In genomic region chr20:10654630-10655029, GRCh38 we compare ENCODE assay signal across 9 cellular contexts. TPM values are rescaled to one million over a fixed set of nuclear protein-coding genes. Genes with fewer than 3 reads are reported as not detected.
A peak's percentile ranks its signal among the peaks of the same experiment; 100 is the strongest.
DNase-seq lines count a peak whose midpoint lies in the region; ATAC-seq and TF ChIP-seq lines count a peak whose summit lies in the region.
"Had no signal": no experiment of that assay in that cellular context is flagged by ENCODE, and none has a peak within 500 bp of the region (broad histone marks: within the 10 kb centered on the region; RNA-seq: fewer than 3 reads in every experiment).

No MANE protein-coding gene starts in this region.

- no peak for TF ChIP-seq CTCF in GM13976 (IDR thresholded peaks at IDR 0.05; ENCODE audit: borderline replicate concordance, control extremely low read depth, extremely low read depth, insufficient read depth, missing control alignments)
- TF ChIP-seq CTCF in WTC11 (IDR thresholded peaks at IDR 0.05): no peak

- POLR2A ChIA-PET in WTC11 (lab: Charles Lee): no interaction called here

- CTCF ChIA-PET in WTC11 (lab: Charles Lee): interaction anchor here (1.2 kb wide), 2 partner anchors 17 to 102 kb away, joined by 3 to 4 read pairs; no protein-coding TSS in a partner anchor

- H3K4me1 ChIP-seq in mucosa of rectum (ENCODE audit: control insufficient read depth in 2 of 2, insufficient read depth in 2 of 2, low read length in 2 of 2): peaks cover 17 to 18% of the 10 kb centered on the region in 2 donors

- no peaks in the 10 kb centered on the region for H3K9me3 ChIP-seq in mucosa of rectum (ENCODE audit: control insufficient read depth in 2 of 2, low read length in 2 of 2)

- H3K9ac ChIP-seq in mucosa of rectum (ENCODE audit: low read depth in 1 of 2, low read length in 2 of 2): no peak overlapping the region

- peak; percentile 47 for DNase-seq in GM13976 (ENCODE audit: low spot score)
- no peak for DNase-seq in WTC11 (ENCODE audit: low spot score)
- DNase-seq in T1000 (lab: John Stamatoyannopoulos, UW): no peak
- DNase-seq in activated T-cell treated with anti-CD3 and anti-CD28 coated beads, Interleukin-2, amount 50 U/mL, for 1 hour: no peak
- DNase-seq in activated CD4-positive, alpha-beta T cell treated with anti-CD3 and anti-CD28 coated beads for 48 hours: no peak
- no peak for DNase-seq in AG08396 (ENCODE audit: low spot score)

- H3K36me3 Mint-ChIP-seq in WTC11: peaks cover 61% of the 10 kb centered on the region

- H3K9me3 Mint-ChIP-seq in WTC11: no peaks in the 10 kb centered on the region
- H3K9me3 Mint-ChIP-seq: activated T-helper 17 cell treated with anti-CD3 and anti-CD28 coated beads, Interleukin-2, amount 50 U/mL, for 72 hours had no signal

- no peaks in the 10 kb centered on the region for H3K27me3 Mint-ChIP-seq in WTC11 (ENCODE audit: low read depth)

- H3K4me1 Mint-ChIP-seq in WTC11: peaks cover 90% of the 10 kb centered on the region
- H3K4me1 Mint-ChIP-seq: activated T-helper 17 cell treated with anti-CD3 and anti-CD28 coated beads, Interleukin-2, amount 50 U/mL, for 72 hours had no signal

- peak overlapping the region; percentile 3; the same call in 1 of the 2 replicates for H3K4me3 Mint-ChIP-seq in WTC11
- H3K4me3 Mint-ChIP-seq: activated T-helper 17 cell treated with anti-CD3 and anti-CD28 coated beads, Interleukin-2, amount 50 U/mL, for 72 hours had no signal

- peak overlapping the region; percentile 79 for H3K27ac Mint-ChIP-seq in WTC11
- H3K27ac Mint-ChIP-seq: activated T-helper 17 cell treated with anti-CD3 and anti-CD28 coated beads, Interleukin-2, amount 50 U/mL, for 72 hours had no signal

- H3K27me3 ChIP-seq in mucosa of rectum (ENCODE audit: control insufficient read depth in 2 of 2, insufficient read depth in 2 of 2, low read length in 2 of 2): no peaks in the 10 kb centered on the region

- in situ Hi-C loops in GM13976 (cut with MboI; ENCODE audit: low sequenced_read_pairs, unreplicated experiment): no loop called here

- peak overlapping the region; percentile 39 to 52 for H3K27ac ChIP-seq in mucosa of rectum (ENCODE audit: low read depth in 2 of 2, low read length in 2 of 2)

- H3K4me3 ChIP-seq in mucosa of rectum (ENCODE audit: low read length in 2 of 2): no peak overlapping the region

- H3K36me3 ChIP-seq in mucosa of rectum (ENCODE audit: control insufficient read depth in 2 of 2, insufficient read depth in 2 of 2, low read length in 2 of 2): peaks cover 63 to 65% of the 10 kb centered on the region in 2 donors

- peak; percentile 67 for ATAC-seq in GM21825 (IDR thresholded peaks at IDR 0.05; ENCODE audit: unreplicated experiment)
- peak; percentile 66 for ATAC-seq in WTC11

TF ChIP-seq in WTC11, 78 proteins besides CTCF, POLR2A, EP300 and RAD21:
- no peak for TF ChIP-seq ZSCAN18 (CRISPR knock-in tag; IDR thresholded peaks at IDR 0.05)
- no peak for TF ChIP-seq ZNF423 (CRISPR knock-in tag; IDR thresholded peaks at IDR 0.05)
- TF ChIP-seq SMAD3 (CRISPR knock-in tag; IDR thresholded peaks at IDR 0.05; ENCODE audit: borderline replicate concordance): no peak

RNA-seq across cellular contexts. Expression of gene JAG1, which starts 19.2 kb away (rescaled TPM):
- 38.3 to 45.2 TPM (median 41.6 TPM) in 3 replicates for total RNA-seq in WTC11 (2021)
